Comparison of ENCODE assay signal across 40 cellular contexts in genomic region chr12:83190631-83191390, GRCh38.
"Had no signal": no experiment of that assay in that cellular context is flagged by ENCODE, and none has a peak within 500 bp of the region (broad histone marks: within the 10 kb centered on the region; RNA-seq: fewer than 3 reads in every experiment).

No MANE protein-coding gene starts in this region.

- H3K9me3 ChIP-seq: adrenal gland, Peyer's patch had no signal

- H3K36me3 Mint-ChIP-seq: activated naive CD4-positive, alpha-beta T cell treated with anti-CD3 and anti-CD28 coated beads, Interleukin-2, amount 50 U/mL, for 24 hours; activated naive CD8-positive, alpha-beta T cell treated with anti-CD3 and anti-CD28 coated beads, Interleukin-2, amount 10 ng/mL, durations not matched to agents 7 days and 5 days had no signal

- H3K4me3 Mint-ChIP-seq: activated CD8-positive, alpha-beta T cell treated with anti-CD3 and anti-CD28 coated beads for 36 hours; activated naive CD4-positive, alpha-beta T cell treated with anti-CD3 and anti-CD28 coated beads, Interleukin-2, amount 50 U/mL, for 24 hours; activated naive CD8-positive, alpha-beta T cell treated with anti-CD3 and anti-CD28 coated beads, Interleukin-2, amount 10 ng/mL, durations not matched to agents 7 days and 5 days; activated T-cell treated with anti-CD3 and anti-CD28 coated beads, Interleukin-2, amount 50 U/mL, for 72 hours; activated T-helper 17 cell treated with anti-CD3 and anti-CD28 coated beads, Interleukin-2, amount 50 U/mL, for 72 hours had no signal

- H3K27me3 Mint-ChIP-seq: activated CD8-positive, alpha-beta T cell treated with anti-CD3 and anti-CD28 coated beads for 36 hours; activated naive CD4-positive, alpha-beta T cell treated with anti-CD3 and anti-CD28 coated beads, Interleukin-2, amount 50 U/mL, for 24 hours; activated naive CD8-positive, alpha-beta T cell treated with anti-CD3 and anti-CD28 coated beads, Interleukin-2, amount 10 ng/mL, durations not matched to agents 7 days and 5 days had no signal

- H3K27ac Mint-ChIP-seq: activated CD8-positive, alpha-beta T cell treated with anti-CD3 and anti-CD28 coated beads for 36 hours; activated naive CD4-positive, alpha-beta T cell treated with anti-CD3 and anti-CD28 coated beads, Interleukin-2, amount 50 U/mL, for 24 hours; activated naive CD8-positive, alpha-beta T cell treated with anti-CD3 and anti-CD28 coated beads, Interleukin-2, amount 10 ng/mL, durations not matched to agents 7 days and 5 days; activated T-cell treated with anti-CD3 and anti-CD28 coated beads, Interleukin-2, amount 50 U/mL, for 72 hours; activated T-helper 17 cell treated with anti-CD3 and anti-CD28 coated beads, Interleukin-2, amount 50 U/mL, for 72 hours had no signal

- DNase-seq: activated CD4-positive, alpha-beta T cell treated with anti-CD3 and anti-CD28 coated beads for 1 hour; activated CD4-positive, alpha-beta T cell treated with anti-CD3 and anti-CD28 coated beads for 48 hours; activated CD4-positive, CD25-positive, alpha-beta regulatory T cell; activated CD8-positive, alpha-beta T cell treated with anti-CD3 and anti-CD28 coated beads for 36 hours; activated effector memory CD4-positive, alpha-beta T cell treated with anti-CD3 and anti-CD28 coated beads, Interleukin-2, amount 50 U/mL, for 16 hours; activated naive CD4-positive, alpha-beta T cell treated with Interleukin-2 at 50 U/mL for 16 hours; activated naive CD8-positive, alpha-beta T cell treated with anti-CD3 and anti-CD28 coated beads, Interleukin-2, amount 10 ng/mL, durations not matched to agents 7 days and 5 days; activated T-cell treated with anti-CD3 and anti-CD28 coated beads, Interleukin-2, amount 50 U/mL, for 1 hour; activated T-cell treated with anti-CD3 and anti-CD28 coated beads, Interleukin-2, amount 50 U/mL, for 72 hours; adrenal gland; anterior cingulate cortex; brain microvascular endothelial cell; central memory CD4-positive, alpha-beta T cell; Kasumi-1; KG1; MM.1S; MV-4-11; NCI-H1092; NCI-H1417; NCI-H146; NCI-H187; NCI-H2029 treated with DMSO at 0.1 percent for 48 hours; NCI-H2107; NCI-H2171; NCI-H2227 treated with DMSO at 0.1 percent for 48 hours; NCI-H446; NCI-H510A treated with DMSO at 0.1 percent for 48 hours; NCI-H69; NCI-H82; Peyer's patch; RPMI8226; SHP77 treated with DMSO at 0.1 percent for 48 hours; SW 1271; T-helper 1 cell; T-helper 2 cell; T-helper 9 cell; WERI-Rb-1 had no signal

- H3K4me1 Mint-ChIP-seq: activated naive CD4-positive, alpha-beta T cell treated with anti-CD3 and anti-CD28 coated beads, Interleukin-2, amount 50 U/mL, for 24 hours; activated naive CD8-positive, alpha-beta T cell treated with anti-CD3 and anti-CD28 coated beads, Interleukin-2, amount 10 ng/mL, durations not matched to agents 7 days and 5 days; activated T-helper 17 cell treated with anti-CD3 and anti-CD28 coated beads, Interleukin-2, amount 50 U/mL, for 72 hours had no signal

- H3K36me3 ChIP-seq: adrenal gland, brain microvascular endothelial cell, Peyer's patch, SJSA1, WERI-Rb-1 had no signal

- H3K27me3 ChIP-seq: adrenal gland, brain microvascular endothelial cell, Peyer's patch, SJSA1 had no signal

- H3K27ac ChIP-seq: adrenal gland, brain microvascular endothelial cell, Peyer's patch, SJSA1, WERI-Rb-1 had no signal

- H3K4me1 ChIP-seq: adrenal gland, Peyer's patch, SJSA1 had no signal

- H3K4me3 ChIP-seq: adrenal gland, Peyer's patch, SJSA1 had no signal

- H3K9me3 Mint-ChIP-seq: activated CD8-positive, alpha-beta T cell treated with anti-CD3 and anti-CD28 coated beads for 36 hours; activated naive CD8-positive, alpha-beta T cell treated with anti-CD3 and anti-CD28 coated beads, Interleukin-2, amount 10 ng/mL, durations not matched to agents 7 days and 5 days; activated T-helper 17 cell treated with anti-CD3 and anti-CD28 coated beads, Interleukin-2, amount 50 U/mL, for 72 hours had no signal
